In genomic region chr7:114997487-114998404, GRCh38 we compare ENCODE assay signal across 16 cellular contexts.
DNase-seq lines count a peak whose midpoint lies in the region; ATAC-seq and TF ChIP-seq lines count a peak whose summit lies in the region.
"Had no signal": no experiment of that assay in that cellular context is flagged by ENCODE, and none has a peak within 500 bp of the region (broad histone marks: within the 10 kb centered on the region; RNA-seq: fewer than 3 reads in every experiment).

No MANE protein-coding gene starts in this region.

- CTCF ChIA-PET in activated naive CD4-positive, alpha-beta T cell treated with anti-CD3 and anti-CD28 coated beads, Interleukin-2, amount 10 ng/mL, durations not matched to agents 7 days and 5 days (lab: Charles Lee): interaction anchor here (1.0 to 1.6 kb wide), 2 partner anchors 102 to 132 kb away, joined by 3 read pairs; no protein-coding TSS in a partner anchor
- CTCF ChIA-PET in IMR-90 (lab: Yijun Ruan, JAX): interaction anchor here (0.7 to 1.8 kb wide), 2 partner anchors 9 to 10 kb away, joined by 3 to 8 read pairs; no protein-coding TSS in a partner anchor

- no peaks in the 10 kb centered on the region for H4K20me1 ChIP-seq in IMR-90 (ENCODE audit: insufficient read depth, low read length)

- H2AK5ac ChIP-seq in IMR-90 (ENCODE audit: low read depth, low read length): peak overlapping the region; percentile 70; the same call in 1 of the 2 replicates

- H3K56ac ChIP-seq in IMR-90 (ENCODE audit: extremely low read depth, insufficient read depth, low read length): no peak overlapping the region; the same call in 1 of the 2 replicates

- peaks cover 7% of the 10 kb centered on the region; the same call in 1 of the 2 replicates for H3K36me3 ChIP-seq in IMR-90 (ENCODE audit: control insufficient read depth, insufficient read depth, low read length)
- H3K36me3 ChIP-seq: HAP-1, Peyer's patch, right atrium auricular region, suprapubic skin had no signal

- POLR2A ChIA-PET in IMR-90 (lab: Charles Lee; ENCODE audit: unreplicated experiment): interaction anchor here (0.5 kb wide), 1 partner anchor 10 kb away, joined by 4 read pairs; no protein-coding TSS in a partner anchor

- dilution Hi-C loops in IMR-90 (cut with HindIII; ENCODE audit: low sequenced_read_pairs, unreplicated experiment): no loop called here

- H3K14ac ChIP-seq in IMR-90 (replicated peaks; ENCODE audit: low read depth, low read length): no peak overlapping the region; the same call in 1 of the 2 replicates

- no peak overlapping the region for H4K91ac ChIP-seq in IMR-90 (ENCODE audit: insufficient read depth, low read depth, low read length)

- H3K18ac ChIP-seq in IMR-90 (ENCODE audit: low read depth, low read length): no peak overlapping the region

- H4K5ac ChIP-seq in IMR-90 (ENCODE audit: low read depth, low read length): no peak overlapping the region

- peak overlapping the region; percentile 32 for H3K27ac ChIP-seq in IMR-90 (ENCODE audit: insufficient read depth, low read length)
- H3K27ac ChIP-seq: Peyer's patch, right atrium auricular region, suprapubic skin had no signal

- peak overlapping the region; percentile 88 for H3K27ac Mint-ChIP-seq in activated naive CD4-positive, alpha-beta T cell treated with anti-CD3 and anti-CD28 coated beads, Interleukin-2, amount 10 ng/mL, durations not matched to agents 7 days and 5 days
- H3K27ac Mint-ChIP-seq in activated naive CD8-positive, alpha-beta T cell treated with anti-CD3 and anti-CD28 coated beads for 36 hours: peak overlapping the region; percentile 66
- H3K27ac Mint-ChIP-seq in stimulated activated memory B cell treated with anti-CD40 and anti-IgM and Interleukin-4, amounts not matched to agents 10 μg/mL and 1 μg/mL and 100 μg/mL, for 72 hours: peak overlapping the region; percentile 68

- no peak overlapping the region for H4K8ac ChIP-seq in IMR-90 (ENCODE audit: low read depth in 2 of 2, low read length in 2 of 2)

- H3K27me3 Mint-ChIP-seq in activated naive CD4-positive, alpha-beta T cell treated with anti-CD3 and anti-CD28 coated beads, Interleukin-2, amount 10 ng/mL, durations not matched to agents 7 days and 5 days: no peaks in the 10 kb centered on the region
- no peaks in the 10 kb centered on the region for H3K27me3 Mint-ChIP-seq in activated naive CD8-positive, alpha-beta T cell treated with anti-CD3 and anti-CD28 coated beads for 36 hours
- no peaks in the 10 kb centered on the region for H3K27me3 Mint-ChIP-seq in stimulated activated memory B cell treated with anti-CD40 and anti-IgM and Interleukin-4, amounts not matched to agents 10 μg/mL and 1 μg/mL and 100 μg/mL, for 72 hours

- H2BK120ac ChIP-seq in IMR-90 (ENCODE audit: low read depth, low read length): no peak overlapping the region

- H3K4me1 ChIP-seq in IMR-90 (ENCODE audit: control insufficient read depth, insufficient read depth, low read length): no peaks in the 10 kb centered on the region
- H3K4me1 ChIP-seq: HAP-1, Peyer's patch, right atrium auricular region, suprapubic skin had no signal

- no peak for TF ChIP-seq RAD21 in IMR-90 (IDR thresholded peaks at IDR 0.05; ENCODE audit: low read length)

- no peak for DNase-seq in activated naive CD4-positive, alpha-beta T cell treated with anti-CD3 and anti-CD28 coated beads, Interleukin-2, amount 10 ng/mL, durations not matched to agents 7 days and 5 days
- no peak for DNase-seq in activated naive CD4-positive, alpha-beta T cell treated with Interleukin-2 at 50 U/mL for 16 hours
- peak; percentile 37 for DNase-seq in IMR-90
- DNase-seq in activated naive CD8-positive, alpha-beta T cell treated with anti-CD3 and anti-CD28 coated beads for 36 hours: no peak
- no peak for DNase-seq in DMS79 (lab: John Stamatoyannopoulos, UW)
- no peak for DNase-seq in GOT3 (lab: John Stamatoyannopoulos, UW)
- no peak for DNase-seq in NCI-H2107 (lab: John Stamatoyannopoulos, UW)
- DNase-seq: amygdala, cerebellar nuclear complex, NCI-H69, Peyer's patch had no signal

- peak; percentile 72 for ATAC-seq in IMR-90 (ENCODE audit: low read depth)
- ATAC-seq in stimulated activated memory B cell treated with anti-CD40 and anti-IgM and Interleukin-4, amounts not matched to agents 10 μg/mL and 1 μg/mL and 100 μg/mL, for 72 hours: no peak
- ATAC-seq: HepG2 had no signal

- H2BK15ac ChIP-seq in IMR-90 (ENCODE audit: low read depth, low read length): no peak overlapping the region

- TF ChIP-seq CTCF in IMR-90 (conservative IDR thresholded peaks at IDR 0.05; ENCODE audit: low read depth, low read length): no peak

- no peaks in the 10 kb centered on the region for H3K27me3 ChIP-seq in IMR-90 (ENCODE audit: control insufficient read depth, insufficient read depth, low read length)
- H3K27me3 ChIP-seq: Peyer's patch, right atrium auricular region, suprapubic skin had no signal

- H3K4me1 Mint-ChIP-seq in activated naive CD4-positive, alpha-beta T cell treated with anti-CD3 and anti-CD28 coated beads, Interleukin-2, amount 10 ng/mL, durations not matched to agents 7 days and 5 days: peaks cover 54% of the 10 kb centered on the region
- peaks cover 21% of the 10 kb centered on the region for H3K4me1 Mint-ChIP-seq in activated naive CD8-positive, alpha-beta T cell treated with anti-CD3 and anti-CD28 coated beads for 36 hours
- H3K4me1 Mint-ChIP-seq in stimulated activated memory B cell treated with anti-CD40 and anti-IgM and Interleukin-4, amounts not matched to agents 10 μg/mL and 1 μg/mL and 100 μg/mL, for 72 hours: peaks cover 59% of the 10 kb centered on the region

- in situ Hi-C loops in IMR-90 (cut with MboI; ENCODE audit: low sequenced_read_pairs): no loop called here

- peak overlapping the region; percentile 36 for H2BK5ac ChIP-seq in IMR-90 (ENCODE audit: low read depth, low read length, poor library complexity, severe bottlenecking)

- H3K9me3 Mint-ChIP-seq in activated naive CD4-positive, alpha-beta T cell treated with anti-CD3 and anti-CD28 coated beads, Interleukin-2, amount 10 ng/mL, durations not matched to agents 7 days and 5 days: peaks cover 9% of the 10 kb centered on the region
- no peaks in the 10 kb centered on the region for H3K9me3 Mint-ChIP-seq in activated naive CD8-positive, alpha-beta T cell treated with anti-CD3 and anti-CD28 coated beads for 36 hours
- H3K9me3 Mint-ChIP-seq in stimulated activated memory B cell treated with anti-CD40 and anti-IgM and Interleukin-4, amounts not matched to agents 10 μg/mL and 1 μg/mL and 100 μg/mL, for 72 hours: no peaks in the 10 kb centered on the region

- no peaks in the 10 kb centered on the region for H3K9me3 ChIP-seq in IMR-90 (ENCODE audit: control insufficient read depth, insufficient read depth, low read length)
- H3K9me3 ChIP-seq: HAP-1, Peyer's patch, right atrium auricular region, suprapubic skin had no signal

- no peak for TF ChIP-seq POLR2A in IMR-90 (IDR thresholded peaks at IDR 0.05; ENCODE audit: low read depth, low read length)

- no peak overlapping the region for H2AFZ ChIP-seq in IMR-90 (replicated peaks; ENCODE audit: low read length, poor library complexity)

- H3K4me3 ChIP-seq in IMR-90 (ENCODE audit: insufficient read depth, low read depth, low read length): no peak overlapping the region
- H3K4me3 ChIP-seq: HAP-1, Peyer's patch, right atrium auricular region, suprapubic skin had no signal

- H3K4me2 ChIP-seq in IMR-90 (ENCODE audit: low read depth, low read length): peak overlapping the region; percentile 36; the same call in 1 of the 2 replicates

- no TSS peak for BruUV-seq in IMR-90 (replicated peaks; lab: Mats Ljungman, UMichigan)

- peak overlapping the region; percentile 45; the same call in 1 of the 2 replicates for H3K4ac ChIP-seq in IMR-90 (ENCODE audit: low read depth, low read length)

- H3K36me3 Mint-ChIP-seq in activated naive CD4-positive, alpha-beta T cell treated with anti-CD3 and anti-CD28 coated beads, Interleukin-2, amount 10 ng/mL, durations not matched to agents 7 days and 5 days: peaks cover 75% of the 10 kb centered on the region
- peaks cover 46% of the 10 kb centered on the region for H3K36me3 Mint-ChIP-seq in activated naive CD8-positive, alpha-beta T cell treated with anti-CD3 and anti-CD28 coated beads for 36 hours
- peaks cover 67% of the 10 kb centered on the region for H3K36me3 Mint-ChIP-seq in stimulated activated memory B cell treated with anti-CD40 and anti-IgM and Interleukin-4, amounts not matched to agents 10 μg/mL and 1 μg/mL and 100 μg/mL, for 72 hours

- peak overlapping the region; percentile 31 for H3K4me3 Mint-ChIP-seq in activated naive CD4-positive, alpha-beta T cell treated with anti-CD3 and anti-CD28 coated beads, Interleukin-2, amount 10 ng/mL, durations not matched to agents 7 days and 5 days
- no peak overlapping the region for H3K4me3 Mint-ChIP-seq in activated naive CD8-positive, alpha-beta T cell treated with anti-CD3 and anti-CD28 coated beads for 36 hours
- H3K4me3 Mint-ChIP-seq in stimulated activated memory B cell treated with anti-CD40 and anti-IgM and Interleukin-4, amounts not matched to agents 10 μg/mL and 1 μg/mL and 100 μg/mL, for 72 hours: no peak overlapping the region

- H2BK20ac ChIP-seq in IMR-90 (ENCODE audit: low read depth, low read length): no peak overlapping the region

- no peak overlapping the region for H3K9ac ChIP-seq in IMR-90 (ENCODE audit: low read depth, low read length)

- no peak overlapping the region for H3K23ac ChIP-seq in IMR-90 (ENCODE audit: low read depth, low read length)

- no CpG with 5 or more reads among the region's 6 CpGs for WGBS in IMR-90 (ENCODE audit: extremely low coverage in 2 of 2, insufficient read length in 1 of 2), 2 experiments

- intact Hi-C loops in IMR-90 (cut with micrococcal nuclease): no loop called here

- H3K79me1 ChIP-seq in IMR-90 (ENCODE audit: low read depth in 1 of 2, low read length in 2 of 2): peaks cover 13 to 19% of the 10 kb centered on the region in 2 experiments

- H2AK9ac ChIP-seq in IMR-90 (replicated peaks; ENCODE audit: low read depth, low read length, poor library complexity): no peak overlapping the region

- no peaks in the 10 kb centered on the region; the same call in 1 of the 2 replicates for H3K9me1 ChIP-seq in IMR-90 (ENCODE audit: insufficient read depth, low read length)

TF ChIP-seq in IMR-90, 13 proteins besides CTCF, POLR2A, EP300 and RAD21:
- TF ChIP-seq RCOR1 (IDR thresholded peaks at IDR 0.05; ENCODE audit: insufficient replicate concordance, low read length) (no peak), FOS (IDR thresholded peaks at IDR 0.05; ENCODE audit: low read depth, low read length) (peak; percentile 30; the same call in 1 of the 2 replicates)
TF ChIP-seq in IMR-90: peak in this region for 1.
